Comparison of ENCODE assay signal across 8 cellular contexts in genomic region chr13:113863511-113864302, GRCh38. TPM values are rescaled to one million over a fixed set of nuclear protein-coding genes. Genes with fewer than 3 reads are reported as not detected.
DNase-seq lines count a peak whose midpoint lies in the region; ATAC-seq and TF ChIP-seq lines count a peak whose summit lies in the region.

TSS of gene GAS6 (minus strand) at chr13:113864076. CDS start at chr13:113863920, 156 bp downstream.

- DNase-seq in HAP-1 (ENCODE audit: low spot score in 2 of 2), result peak; percentile 4 to 64
- peak; percentile 48 for DNase-seq in SW480 (ENCODE audit: low spot score)
- no peak for DNase-seq in effector memory CD4-positive, alpha-beta T cell
- DNase-seq in lung (ENCODE audit: low spot score), result no peak
- peak; percentile 22 for DNase-seq in superior temporal gyrus (ENCODE audit: extremely low spot score)
- no peak for DNase-seq in GDM1 (lab: John Stamatoyannopoulos, UW)

- no peaks in the 10 kb centered on the region for H3K9me3 ChIP-seq in HAP-1
- H3K9me3 ChIP-seq in effector memory CD4-positive, alpha-beta T cell (ENCODE audit: control insufficient read depth, low read length), result no peaks in the 10 kb centered on the region
- H3K9me3 ChIP-seq in lung (ENCODE audit: control insufficient read depth in 2 of 2, insufficient read depth in 1 of 2, low read length in 1 of 2), result no peaks in the 10 kb centered on the region

- ATAC-seq in lung (ENCODE audit: insufficient read depth, low FRiP score) (peak; percentile 45), GM18498 (IDR thresholded peaks at IDR 0.05; ENCODE audit: unreplicated experiment) (no peak)

- H3K36me3 ChIP-seq in HAP-1 (replicated peaks), result no peaks in the 10 kb centered on the region
- no peaks in the 10 kb centered on the region for H3K36me3 ChIP-seq in effector memory CD4-positive, alpha-beta T cell (ENCODE audit: control insufficient read depth, insufficient read depth, low read length)
- H3K36me3 ChIP-seq in lung (ENCODE audit: control insufficient read depth in 2 of 2, insufficient read depth in 2 of 2, low read length in 2 of 2), result no peaks in the 10 kb centered on the region

- 1% methylated on average over 85 to 118 of the region's 118 CpGs for WGBS in lung, 2 donors

- H3K4me1 ChIP-seq in HAP-1 (peaks cover 5% of the 10 kb centered on the region; the same call in 1 of the 2 replicates), lung (ENCODE audit: control insufficient read depth in 2 of 2, insufficient read depth in 2 of 2, low read length in 2 of 2) (peaks cover 0 to 8% of the 10 kb centered on the region in 2 donors)
- H3K4me1 ChIP-seq in effector memory CD4-positive, alpha-beta T cell (ENCODE audit: control insufficient read depth, insufficient read depth, low read length, poor library complexity, severe bottlenecking), result peaks cover 4% of the 10 kb centered on the region

- H3K27ac ChIP-seq in C4-2B (peak within 1 kb of the TSS; percentile 54), lung (ENCODE audit: low read depth in 1 of 2, low read length in 1 of 2) (peak within 1 kb of the TSS; percentile 93 to 96)
- no peak within 1 kb of the TSS for H3K27ac ChIP-seq in effector memory CD4-positive, alpha-beta T cell (ENCODE audit: insufficient read depth, low read length, poor library complexity, severe bottlenecking)

- in situ Hi-C loops in HAP-1 (cut with MboI; ENCODE audit: low sequenced_read_pairs), result no loop called here

- no peak; the same call in 1 of the 2 replicates for TF ChIP-seq CTCF in C4-2B (conservative IDR thresholded peaks at IDR 0.05)
- TF ChIP-seq CTCF in lung (IDR thresholded peaks at IDR 0.05; ENCODE audit: control extremely low read depth, extremely low read depth), result no peak

- H3K27me3 ChIP-seq in HAP-1 (ENCODE audit: low read depth), result peaks cover 8% of the 10 kb centered on the region; the same call in 1 of the 2 replicates
- H3K27me3 ChIP-seq in effector memory CD4-positive, alpha-beta T cell (replicated peaks; ENCODE audit: control insufficient read depth, insufficient read depth, low read length, poor library complexity, severe bottlenecking), result peaks cover 14% of the 10 kb centered on the region
- no peaks in the 10 kb centered on the region for H3K27me3 ChIP-seq in lung (ENCODE audit: control insufficient read depth, insufficient read depth)

- H3K4me3 ChIP-seq in HAP-1 (peak within 1 kb of the TSS; percentile 42), lung (peak within 1 kb of the TSS; percentile 77)
- peak within 1 kb of the TSS; percentile 54 for H3K4me3 ChIP-seq in effector memory CD4-positive, alpha-beta T cell (ENCODE audit: insufficient read depth, low read depth, low read length, poor library complexity, severe bottlenecking)

RNA-seq across cellular contexts. Expression of gene GAS6, which starts in this region (rescaled TPM):
- 10 to 100 TPM; 68.5 to 83.8 TPM for total RNA-seq in lung
- polyA plus RNA-seq in lung, result 100 to 1,000 TPM in 1 of 2 donors, 10 to 100 TPM in 1; 61.8 to 107 TPM

Comparison
In these comparisons a context has a peak if more than half of its experiments do, and no peak if none do; other contexts are left out.
1. DNase-seq: peak in HAP-1 (2 of 2), SW480 (single experiment) and superior temporal gyrus (single experiment); none in effector memory CD4-positive, alpha-beta T cell (0 of 3), lung (single experiment) and GDM1 (single experiment).
2. Peak in every context shown above with its lines, with median percentiles within 50 percentile points of each other: H3K4me3 ChIP-seq.